In the genomic region with DNA sequence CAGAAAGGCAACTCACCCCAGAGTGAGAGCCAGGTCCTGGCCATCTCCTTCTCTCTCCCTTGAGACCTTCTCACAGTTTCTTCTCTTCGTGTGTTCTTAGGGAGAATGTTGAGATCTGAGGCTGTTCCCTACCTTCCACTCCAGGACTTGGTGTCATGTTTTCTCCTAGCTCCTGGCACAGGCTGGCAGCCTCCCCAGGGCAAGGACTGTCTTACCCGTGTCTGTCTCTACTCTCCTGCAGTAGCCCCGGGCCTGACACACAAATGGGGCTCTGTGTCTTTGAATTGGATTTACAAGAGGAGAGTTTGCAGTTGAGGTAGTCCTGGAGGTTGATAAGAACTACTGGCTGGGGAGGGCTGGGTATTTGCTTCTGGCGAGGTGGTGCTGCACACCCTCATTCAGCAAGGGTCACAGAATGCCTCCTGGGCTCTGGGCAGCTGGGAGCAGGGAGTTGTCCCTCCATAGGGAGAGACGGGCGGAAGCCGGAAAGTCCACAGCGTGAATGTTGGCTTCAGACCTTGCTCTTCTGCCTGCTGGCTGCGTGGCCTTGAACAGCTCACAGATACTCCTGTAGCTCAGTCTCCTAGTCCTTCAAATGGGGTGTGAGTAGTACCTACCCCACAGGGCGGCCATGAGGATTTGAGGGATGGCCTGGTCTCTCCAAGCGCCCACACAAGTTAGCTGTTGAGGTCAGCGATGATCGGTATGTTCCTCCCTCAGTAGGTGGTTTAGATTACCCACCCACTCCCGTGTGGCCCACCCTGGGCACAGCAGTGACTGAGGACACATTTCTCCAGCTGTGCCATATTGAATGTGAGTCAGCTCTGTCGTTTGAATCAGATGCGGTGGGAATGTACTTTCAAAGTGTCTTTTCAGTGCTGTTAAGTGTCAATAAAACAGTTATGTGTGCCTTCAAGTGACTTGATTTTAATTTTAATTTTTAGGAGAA, we compare ENCODE assay signal across 1 cellular context.
TF ChIP-seq lines count a peak whose summit lies in the region.

No MANE protein-coding gene starts in this region.

TF ChIP-seq in IMR-90, 13 proteins besides CTCF, POLR2A, EP300 and RAD21 (continued from another document):
- TF ChIP-seq, protein P1, sequence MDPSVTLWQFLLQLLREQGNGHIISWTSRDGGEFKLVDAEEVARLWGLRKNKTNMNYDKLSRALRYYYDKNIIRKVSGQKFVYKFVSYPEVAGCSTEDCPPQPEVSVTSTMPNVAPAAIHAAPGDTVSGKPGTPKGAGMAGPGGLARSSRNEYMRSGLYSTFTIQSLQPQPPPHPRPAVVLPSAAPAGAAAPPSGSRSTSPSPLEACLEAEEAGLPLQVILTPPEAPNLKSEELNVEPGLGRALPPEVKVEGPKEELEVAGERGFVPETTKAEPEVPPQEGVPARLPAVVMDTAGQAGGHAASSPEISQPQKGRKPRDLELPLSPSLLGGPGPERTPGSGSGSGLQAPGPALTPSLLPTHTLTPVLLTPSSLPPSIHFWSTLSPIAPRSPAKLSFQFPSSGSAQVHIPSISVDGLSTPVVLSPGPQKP (IDR thresholded peaks at IDR 0.05; ENCODE audit: borderline replicate concordance, low read depth, low read length): no peak
- TF ChIP-seq MAZ (IDR thresholded peaks at IDR 0.05; ENCODE audit: borderline replicate concordance, low read depth, low read length): no peak
- TF ChIP-seq FOS (IDR thresholded peaks at IDR 0.05; ENCODE audit: low read depth, low read length): no peak
- no peak for TF ChIP-seq RCOR1 (IDR thresholded peaks at IDR 0.05; ENCODE audit: insufficient replicate concordance, low read length)
- TF ChIP-seq MXI1 (IDR thresholded peaks at IDR 0.05; ENCODE audit: borderline replicate concordance, low read depth, low read length): no peak
